Comparison of ENCODE assay signal across 27 cellular contexts in the genomic region with DNA sequence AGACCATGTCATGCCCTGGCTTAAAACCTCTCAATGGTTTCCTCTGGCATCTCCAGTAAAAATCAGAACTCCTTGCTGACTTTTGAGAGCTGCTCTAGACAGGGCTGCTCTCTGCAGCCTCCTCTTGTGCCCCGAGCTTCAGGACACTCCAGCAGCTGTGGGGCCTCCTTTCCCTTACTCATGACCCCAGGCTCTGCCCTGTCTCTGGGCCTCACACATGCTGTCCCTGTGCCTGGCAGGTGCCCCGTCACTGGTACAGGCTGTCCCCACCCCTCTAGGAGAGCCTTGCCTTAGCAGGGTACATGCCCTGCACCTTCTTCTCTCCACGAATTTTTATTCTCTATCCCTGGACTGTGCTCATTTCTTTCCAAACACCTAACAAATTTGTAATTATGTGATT. TPM values are rescaled to one million over a fixed set of nuclear protein-coding genes. Genes with fewer than 3 reads are reported as not detected.
DNase-seq lines count a peak whose midpoint lies in the region; ATAC-seq and TF ChIP-seq lines count a peak whose summit lies in the region.
"Had no signal": no experiment of that assay in that cellular context is flagged by ENCODE, and none has a peak within 500 bp of the region (broad histone marks: within the 10 kb centered on the region; RNA-seq: fewer than 3 reads in every experiment).

No MANE protein-coding gene starts in this region.

- CTCF ChIA-PET in Panc1 (lab: Charles Lee) = interaction anchor here (0.7 kb wide), 1 partner anchor 362 kb away, joined by 6 read pairs; no protein-coding TSS in a partner anchor

- H3K27me3 ChIP-seq in GM23338 (ENCODE audit: insufficient read depth) = no peaks in the 10 kb centered on the region
- no peaks in the 10 kb centered on the region for H3K27me3 ChIP-seq in Panc1 (ENCODE audit: control insufficient read depth, insufficient read depth, low read length)
- no peaks in the 10 kb centered on the region for H3K27me3 ChIP-seq in neural progenitor cell
- H3K27me3 ChIP-seq: colonic mucosa had no signal

- intact Hi-C loops in Panc1 (cut with micrococcal nuclease; ENCODE audit: unreplicated experiment) = no loop called here
- intact Hi-C loops in left cardiac atrium (cut with DNase I) = loop anchor here in 1 of 2 donors (5.0 kb wide), 1 partner anchor 33 kb away; no protein-coding TSS in a partner anchor

- H3K79me2 ChIP-seq in GM23338 (replicated peaks; ENCODE audit: insufficient read depth) = no peaks in the 10 kb centered on the region
- no peaks in the 10 kb centered on the region for H3K79me2 ChIP-seq in neural progenitor cell (ENCODE audit: low read depth)

- in situ Hi-C loops in Panc1 (cut with HindIII; ENCODE audit: low pct_unique_long_range_greater_than_20kb, low sequenced_read_pairs) = no loop called here

- no peaks in the 10 kb centered on the region for H3K9me2 ChIP-seq in GM23338 (ENCODE audit: insufficient read depth)

- no peak overlapping the region; the same call in 2 of the 3 replicates for H3K4me3 Mint-ChIP-seq in GM23338
- peak overlapping the region; percentile 17 for H3K4me3 Mint-ChIP-seq in neural progenitor cell
- H3K4me3 Mint-ChIP-seq in activated T-helper 17 cell treated with anti-CD3 and anti-CD28 coated beads, Interleukin-2, amount 50 U/mL, for 72 hours = no peak overlapping the region
- H3K4me3 Mint-ChIP-seq: activated naive CD8-positive, alpha-beta T cell; stimulated activated effector memory CD8-positive, alpha-beta T cell treated with anti-CD3 and anti-CD28 coated beads, Interleukin-12 subunit alpha, Interleukin-12 subunit beta, amount 100 ng/mL, for 72 hours; type B pancreatic cell had no signal

- H3K9me3 Mint-ChIP-seq in GM23338 (no peaks in the 10 kb centered on the region; the same call in 2 of the 3 replicates), neural progenitor cell (no peaks in the 10 kb centered on the region)
- no peaks in the 10 kb centered on the region for H3K9me3 Mint-ChIP-seq in activated T-helper 17 cell treated with anti-CD3 and anti-CD28 coated beads, Interleukin-2, amount 50 U/mL, for 72 hours
- H3K9me3 Mint-ChIP-seq in activated naive CD4-positive, alpha-beta T cell treated with anti-CD3 and anti-CD28 coated beads, Interleukin-2, amount 50 U/mL, for 72 hours = no peaks in the 10 kb centered on the region
- H3K9me3 Mint-ChIP-seq: activated T-helper 2 cell treated with anti-CD3 and anti-CD28 coated beads, Interferon-gamma antibody, Interleukin-2, Interleukin-4, amounts not matched to agents 10 μg/mL and 5 μg/mL and 100 μg/mL, durations not matched to agents 14 hours and 24 hours and 36 hours; naive thymus-derived CD4-positive, alpha-beta T cell; stimulated activated effector memory CD8-positive, alpha-beta T cell treated with anti-CD3 and anti-CD28 coated beads, Interleukin-12 subunit alpha, Interleukin-12 subunit beta, amount 100 ng/mL, for 72 hours had no signal

- no TSS peak for BruUV-seq in Panc1 (replicated peaks; lab: Mats Ljungman, UMichigan)

- H3K36me3 ChIP-seq in GM23338 (ENCODE audit: insufficient read depth) (no peaks in the 10 kb centered on the region), Panc1 (ENCODE audit: control insufficient read depth, insufficient read depth, low read length) (no peaks in the 10 kb centered on the region), neural progenitor cell (no peaks in the 10 kb centered on the region)
- H3K36me3 ChIP-seq: colonic mucosa had no signal

- H4K20me1 ChIP-seq in GM23338 (replicated peaks; ENCODE audit: insufficient read depth) (no peaks in the 10 kb centered on the region), neural progenitor cell (ENCODE audit: low read depth) (no peaks in the 10 kb centered on the region)

- no peak for DNase-seq in GM23338 (ENCODE audit: low spot score)
- DNase-seq in Panc1 (ENCODE audit: low read depth, low spot score) = no peak
- DNase-seq in left cardiac atrium = no peak
- no peak for DNase-seq in neural progenitor cell (ENCODE audit: low spot score)
- no peak for DNase-seq in effector CD4-positive, alpha-beta T cell
- DNase-seq in activated naive CD4-positive, alpha-beta T cell treated with anti-CD3 and anti-CD28 coated beads, Interleukin-2, amount 50 U/mL, for 72 hours (ENCODE audit: low spot score in 2 of 2) = no peak
- DNase-seq: activated CD4-positive, alpha-beta T cell treated with anti-CD3 and anti-CD28 coated beads, Interleukin-2, amount 50 U/mL, for 48 hours; colonic mucosa; COR-L47; DMS53; effector memory CD4-positive, alpha-beta T cell; midbrain; naive thymus-derived CD4-positive, alpha-beta T cell; NCI-H1092; NCI-H187; NCI-H2171; NCI-H524; NK-92 treated with Interleukin-12 subunit alpha and Interleukin-12 subunit beta, amount 100 ng/mL, for 24 hours; stimulated activated CD4-positive, alpha-beta T cell treated with anti-CD3 and anti-CD28 coated beads, Interleukin-15, amount 100 ng/mL, for 24 hours; T-helper 2 cell had no signal

- H3K4me3 ChIP-seq in GM23338 = no peak overlapping the region
- H3K4me3 ChIP-seq in Panc1 (ENCODE audit: low read depth in 2 of 2, low read length in 2 of 2) = no peak overlapping the region
- no peak overlapping the region for H3K4me3 ChIP-seq in neural progenitor cell
- H3K4me3 ChIP-seq: colonic mucosa had no signal

- peaks cover 6% of the 10 kb centered on the region for H3K27me3 Mint-ChIP-seq in GM23338 (ENCODE audit: insufficient read depth, low read depth, poor library complexity)
- H3K27me3 Mint-ChIP-seq in neural progenitor cell (ENCODE audit: insufficient read depth, low read depth) = peaks cover 9% of the 10 kb centered on the region
- no peaks in the 10 kb centered on the region for H3K27me3 Mint-ChIP-seq in activated T-helper 17 cell treated with anti-CD3 and anti-CD28 coated beads, Interleukin-2, amount 50 U/mL, for 72 hours
- H3K27me3 Mint-ChIP-seq: activated naive CD8-positive, alpha-beta T cell; naive thymus-derived CD4-positive, alpha-beta T cell; type B pancreatic cell had no signal

- TF ChIP-seq CTCF in GM23338 (conservative IDR thresholded peaks at IDR 0.05; ENCODE audit: low read depth in 2 of 2) (no peak), Panc1 (IDR thresholded peaks at IDR 0.05) (no peak), neural progenitor cell (IDR thresholded peaks at IDR 0.05) (no peak)

- no peaks in the 10 kb centered on the region; the same call in 1 of the 2 replicates for H3F3A ChIP-seq in GM23338 (replicated peaks; ENCODE audit: low read depth)
- H3F3A ChIP-seq in neural progenitor cell (ENCODE audit: low read depth) = peaks cover 26% of the 10 kb centered on the region

- H3K9me3 ChIP-seq in Panc1 (ENCODE audit: control insufficient read depth, insufficient read depth, low read depth, low read length) (no peaks in the 10 kb centered on the region), neural progenitor cell (ENCODE audit: low read depth) (no peaks in the 10 kb centered on the region)
- H3K9me3 ChIP-seq: colonic mucosa had no signal

- H3K4me1 ChIP-seq in GM23338 (ENCODE audit: insufficient read depth) (peaks cover 48% of the 10 kb centered on the region), Panc1 (ENCODE audit: control insufficient read depth, insufficient read depth, low read length) (peaks cover 35% of the 10 kb centered on the region), neural progenitor cell (peaks cover 38% of the 10 kb centered on the region)
- H3K4me1 ChIP-seq: colonic mucosa had no signal

- no peak overlapping the region for H3K27ac Mint-ChIP-seq in GM23338
- H3K27ac Mint-ChIP-seq in neural progenitor cell = no peak overlapping the region
- H3K27ac Mint-ChIP-seq in activated T-helper 17 cell treated with anti-CD3 and anti-CD28 coated beads, Interleukin-2, amount 50 U/mL, for 72 hours = no peak overlapping the region
- H3K27ac Mint-ChIP-seq in activated naive CD4-positive, alpha-beta T cell treated with anti-CD3 and anti-CD28 coated beads, Interleukin-2, amount 50 U/mL, for 72 hours = no peak overlapping the region
- H3K27ac Mint-ChIP-seq: activated naive CD8-positive, alpha-beta T cell; activated T-helper 2 cell treated with anti-CD3 and anti-CD28 coated beads, Interferon-gamma antibody, Interleukin-2, Interleukin-4, amounts not matched to agents 10 μg/mL and 5 μg/mL and 100 μg/mL, durations not matched to agents 14 hours and 24 hours and 36 hours; stimulated activated effector memory CD8-positive, alpha-beta T cell treated with anti-CD3 and anti-CD28 coated beads, Interleukin-12 subunit alpha, Interleukin-12 subunit beta, amount 100 ng/mL, for 72 hours; type B pancreatic cell had no signal

- H3K36me3 Mint-ChIP-seq in GM23338 (ENCODE audit: low read depth) (no peaks in the 10 kb centered on the region), neural progenitor cell (no peaks in the 10 kb centered on the region)
- H3K36me3 Mint-ChIP-seq in activated T-helper 17 cell treated with anti-CD3 and anti-CD28 coated beads, Interleukin-2, amount 50 U/mL, for 72 hours (ENCODE audit: low read depth) = no peaks in the 10 kb centered on the region
- no peaks in the 10 kb centered on the region for H3K36me3 Mint-ChIP-seq in activated naive CD4-positive, alpha-beta T cell treated with anti-CD3 and anti-CD28 coated beads, Interleukin-2, amount 50 U/mL, for 72 hours
- H3K36me3 Mint-ChIP-seq: activated naive CD8-positive, alpha-beta T cell; stimulated activated effector memory CD8-positive, alpha-beta T cell treated with anti-CD3 and anti-CD28 coated beads, Interleukin-12 subunit alpha, Interleukin-12 subunit beta, amount 100 ng/mL, for 72 hours; type B pancreatic cell had no signal

- no peak overlapping the region for H3K9ac ChIP-seq in neural progenitor cell

- H3K27ac ChIP-seq in GM23338 (ENCODE audit: low read depth) (no peak overlapping the region), Panc1 (ENCODE audit: low read length) (peak overlapping the region; percentile 69), neural progenitor cell (no peak overlapping the region)
- H3K27ac ChIP-seq: colonic mucosa had no signal

- H3K4me2 ChIP-seq in GM23338 (no peak overlapping the region), neural progenitor cell (peak overlapping the region; percentile 56)

- ATAC-seq in GM23338 (no peak), Panc1 (peak; percentile 35), left cardiac atrium (peak; percentile 3 to 60), HG03521 (IDR thresholded peaks at IDR 0.05; ENCODE audit: unreplicated experiment) (no peak)
- ATAC-seq in activated T-helper 17 cell treated with anti-CD3 and anti-CD28 coated beads, Interleukin-2, amount 50 U/mL, for 72 hours (replicated peaks) = no peak
- no peak for ATAC-seq in activated naive CD4-positive, alpha-beta T cell treated with anti-CD3 and anti-CD28 coated beads, Interleukin-2, amount 50 U/mL, for 72 hours
- ATAC-seq: activated CD4-positive, CD25-positive, alpha-beta regulatory T cell treated with anti-CD3 and anti-CD28 coated beads, Interleukin-2, amount 50 U/mL, for 24 hours; naive thymus-derived CD4-positive, alpha-beta T cell; stimulated activated effector memory CD8-positive, alpha-beta T cell treated with anti-CD3 and anti-CD28 coated beads, Interleukin-12 subunit alpha, Interleukin-12 subunit beta, amount 100 ng/mL, for 72 hours had no signal

- peak overlapping the region; percentile 34 for H2AFZ ChIP-seq in GM23338
- H2AFZ ChIP-seq in neural progenitor cell (replicated peaks) = no peak overlapping the region

- POLR2A ChIA-PET in Panc1 (lab: Charles Lee) = no interaction called here

- H3K4me1 Mint-ChIP-seq in GM23338 (peaks cover 61% of the 10 kb centered on the region), neural progenitor cell (peaks cover 49% of the 10 kb centered on the region)
- peaks cover 7% of the 10 kb centered on the region for H3K4me1 Mint-ChIP-seq in activated T-helper 17 cell treated with anti-CD3 and anti-CD28 coated beads, Interleukin-2, amount 50 U/mL, for 72 hours

RNA-seq across cellular contexts. Expression of a gene that starts 43.2 kb away (rescaled TPM):
- total RNA-seq in GM23338 (2014; rRNA removed; shearing (Covaris generic)) = 0.14 and 0.39 TPM in 2 replicates
- polyA plus RNA-seq in GM23338 (2016; fragmentation: Nextera tagmentation; extraction: Ambion mirVana) = 0.24 and 0.30 TPM in 2 replicates
- total RNA-seq in Panc1 (2021; ENCODE audit: unreplicated experiment) (6.0 TPM), left cardiac atrium (1 to 10 TPM; 6.6 to 7.2 TPM), neural progenitor cell (ENCODE audit: low replicate concordance) (0.37 and 1.1 TPM in 2 replicates)
- 10.1 TPM for polyA plus RNA-seq in Panc1 (2012; ENCODE audit: insufficient read length)
- 10 to 100 TPM in 1 of 2 donors, 1 to 10 TPM in 1; 8.0 to 27.6 TPM for total RNA-seq in activated T-helper 17 cell treated with anti-CD3 and anti-CD28 coated beads, Interleukin-2, amount 50 U/mL, for 72 hours
- total RNA-seq in activated naive CD4-positive, alpha-beta T cell treated with anti-CD3 and anti-CD28 coated beads, Interleukin-2, amount 50 U/mL, for 72 hours = 10 to 100 TPM; 13.3 to 25.0 TPM

Comparison
In these comparisons a context has a peak if more than half of its experiments do, and no peak if none do; other contexts are left out.
1. ATAC-seq: peak in Panc1 (single experiment) and left cardiac atrium (2 of 2); none in GM23338 (single experiment), HG03521 (single experiment), activated T-helper 17 cell treated with anti-CD3 and anti-CD28 coated beads, Interleukin-2, amount 50 U/mL, for 72 hours (single experiment) and activated naive CD4-positive, alpha-beta T cell treated with anti-CD3 and anti-CD28 coated beads, Interleukin-2, amount 50 U/mL, for 72 hours (0 of 2).